1 cellular context compared by ENCODE assay signal in genomic region chr10:97234403-97234802, GRCh38.
TF ChIP-seq lines count a peak whose summit lies in the region.

No MANE protein-coding gene starts in this region.

TF ChIP-seq in K562, 482 proteins besides CTCF, POLR2A, EP300 and RAD21 (continued from another document):
- no peak for TF ChIP-seq ARID2 (IDR thresholded peaks at IDR 0.05)
- TF ChIP-seq, protein P1, sequence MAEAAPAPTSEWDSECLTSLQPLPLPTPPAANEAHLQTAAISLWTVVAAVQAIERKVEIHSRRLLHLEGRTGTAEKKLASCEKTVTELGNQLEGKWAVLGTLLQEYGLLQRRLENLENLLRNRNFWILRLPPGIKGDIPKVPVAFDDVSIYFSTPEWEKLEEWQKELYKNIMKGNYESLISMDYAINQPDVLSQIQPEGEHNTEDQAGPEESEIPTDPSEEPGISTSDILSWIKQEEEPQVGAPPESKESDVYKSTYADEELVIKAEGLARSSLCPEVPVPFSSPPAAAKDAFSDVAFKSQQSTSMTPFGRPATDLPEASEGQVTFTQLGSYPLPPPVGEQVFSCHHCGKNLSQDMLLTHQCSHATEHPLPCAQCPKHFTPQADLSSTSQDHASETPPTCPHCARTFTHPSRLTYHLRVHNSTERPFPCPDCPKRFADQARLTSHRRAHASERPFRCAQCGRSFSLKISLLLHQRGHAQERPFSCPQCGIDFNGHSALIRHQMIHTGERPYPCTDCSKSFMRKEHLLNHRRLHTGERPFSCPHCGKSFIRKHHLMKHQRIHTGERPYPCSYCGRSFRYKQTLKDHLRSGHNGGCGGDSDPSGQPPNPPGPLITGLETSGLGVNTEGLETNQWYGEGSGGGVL (CRISPR knock-in tag; IDR thresholded peaks at IDR 0.05): no peak
- TF ChIP-seq TCF7L2 (IDR thresholded peaks at IDR 0.05; ENCODE audit: low read depth, low read length): no peak
- 0 out of 2 replicates have a peak, but pooled peaks have one; percentile 31 for TF ChIP-seq SMC3 (conservative IDR thresholded peaks at IDR 0.05; ENCODE audit: insufficient read depth, low read depth, low read length)
- no peak for TF ChIP-seq SNAPC5 (CRISPR knock-in tag; IDR thresholded peaks at IDR 0.05)
- no peak for TF ChIP-seq RBM34 (IDR thresholded peaks at IDR 0.05; ENCODE audit: borderline replicate concordance, insufficient read depth, low read length)
TF ChIP-seq in K562: peak in this region for 1.
